8 cellular contexts compared by ENCODE assay signal in genomic region chr20:36214684-36215256, GRCh38. TPM values are rescaled to one million over a fixed set of nuclear protein-coding genes. Genes with fewer than 3 reads are reported as not detected.
DNase-seq lines count a peak whose midpoint lies in the region; ATAC-seq and TF ChIP-seq lines count a peak whose summit lies in the region.

No MANE protein-coding gene starts in this region.

- H3K27me3 Mint-ChIP-seq in CD8-positive, alpha-beta memory T cell, result peaks cover 5 to 19% of the 10 kb centered on the region in 2 donors
- no peaks in the 10 kb centered on the region for H3K27me3 Mint-ChIP-seq in T-helper 2 cell treated with Interferon-gamma antibody and Interleukin-4, amounts not matched to agents 5 μg/mL and 100 μg/mL, for 36 hours (ENCODE audit: low read depth)

- no peak overlapping the region for H3K27ac ChIP-seq in osteoblast (ENCODE audit: low read depth, low read length)
- no peak overlapping the region for H3K27ac ChIP-seq in CD8-positive, alpha-beta memory T cell (ENCODE audit: low read depth, low read length)

- H3K27ac Mint-ChIP-seq in CD8-positive, alpha-beta memory T cell, result peak overlapping the region in 1 of 8 donors; percentile 71
- H3K27ac Mint-ChIP-seq in T-helper 2 cell treated with Interferon-gamma antibody and Interleukin-4, amounts not matched to agents 5 μg/mL and 100 μg/mL, for 36 hours, result no peak overlapping the region

- DNase-seq in 8988T (peak; percentile 72), EL (peak; percentile 44), NCI-H2171 treated with DMSO at 0.1 percent for 48 hours (lab: John Stamatoyannopoulos, UW) (peak; percentile 32), choroid plexus epithelial cell (ENCODE audit: low read depth) (peak; percentile 62), osteoblast (ENCODE audit: insufficient read length, low spot score, missing footprints) (no peak)
- DNase-seq in CD8-positive, alpha-beta memory T cell, result no peak
- no peak for DNase-seq in T-helper 2 cell treated with Interferon-gamma antibody and Interleukin-4, amounts not matched to agents 5 μg/mL and 100 μg/mL, for 36 hours (ENCODE audit: low spot score)

- CTCF ChIA-PET in CD8-positive, alpha-beta memory T cell (lab: Charles Lee), result interaction anchor here (1.1 to 2.0 kb wide), 2 partner anchors 12 to 594 kb away, joined by 4 to 10 read pairs; no protein-coding TSS in a partner anchor

- no peak for ATAC-seq in GM21717 (IDR thresholded peaks at IDR 0.05; ENCODE audit: unreplicated experiment)

- H3K4me3 Mint-ChIP-seq in CD8-positive, alpha-beta memory T cell, result no peak overlapping the region
- H3K4me3 Mint-ChIP-seq in T-helper 2 cell treated with Interferon-gamma antibody and Interleukin-4, amounts not matched to agents 5 μg/mL and 100 μg/mL, for 36 hours, result no peak overlapping the region

- no peaks in the 10 kb centered on the region for H3K27me3 ChIP-seq in osteoblast (ENCODE audit: insufficient read depth, low read length)
- H3K27me3 ChIP-seq in CD8-positive, alpha-beta memory T cell (ENCODE audit: insufficient read depth, low read length, poor library complexity, severe bottlenecking), result no peaks in the 10 kb centered on the region

- H3K36me3 Mint-ChIP-seq in CD8-positive, alpha-beta memory T cell, result no peaks in the 10 kb centered on the region
- H3K36me3 Mint-ChIP-seq in T-helper 2 cell treated with Interferon-gamma antibody and Interleukin-4, amounts not matched to agents 5 μg/mL and 100 μg/mL, for 36 hours (ENCODE audit: low read depth), result no peaks in the 10 kb centered on the region

- no peaks in the 10 kb centered on the region for H3K4me1 ChIP-seq in osteoblast (ENCODE audit: insufficient read depth, low read length)
- no peaks in the 10 kb centered on the region for H3K4me1 ChIP-seq in CD8-positive, alpha-beta memory T cell (ENCODE audit: insufficient read depth, low read length)

- TF ChIP-seq CTCF in choroid plexus epithelial cell (conservative IDR thresholded peaks at IDR 0.05; ENCODE audit: low read depth, low read length), result peak; percentile 83
- peak; percentile 57 for TF ChIP-seq CTCF in osteoblast (IDR thresholded peaks at IDR 0.05; ENCODE audit: extremely low read depth, low read depth, low read length)

- no peak overlapping the region for H3K4me3 ChIP-seq in choroid plexus epithelial cell (ENCODE audit: low read depth, low read length)
- no peak overlapping the region for H3K4me3 ChIP-seq in osteoblast (ENCODE audit: insufficient read depth, low read length)
- no peak overlapping the region for H3K4me3 ChIP-seq in CD8-positive, alpha-beta memory T cell (ENCODE audit: low read length)

- no peaks in the 10 kb centered on the region for H3K79me2 ChIP-seq in osteoblast (ENCODE audit: insufficient read depth, low read length)

- no peaks in the 10 kb centered on the region for H4K20me1 ChIP-seq in osteoblast (ENCODE audit: insufficient read depth, low read length)

- no peak overlapping the region for H2AFZ ChIP-seq in osteoblast (ENCODE audit: low read length)

- no peak overlapping the region for H3K4me2 ChIP-seq in osteoblast (ENCODE audit: insufficient read depth, low read length)

- no peaks in the 10 kb centered on the region for H3K4me1 Mint-ChIP-seq in CD8-positive, alpha-beta memory T cell
- H3K4me1 Mint-ChIP-seq in T-helper 2 cell treated with Interferon-gamma antibody and Interleukin-4, amounts not matched to agents 5 μg/mL and 100 μg/mL, for 36 hours (ENCODE audit: low read depth), result no peaks in the 10 kb centered on the region

- H3K9me3 ChIP-seq in osteoblast (ENCODE audit: low read depth, low read length), result no peaks in the 10 kb centered on the region
- H3K9me3 ChIP-seq in CD8-positive, alpha-beta memory T cell (ENCODE audit: low read length), result no peaks in the 10 kb centered on the region

- H3K9me3 Mint-ChIP-seq in CD8-positive, alpha-beta memory T cell, result no peaks in the 10 kb centered on the region
- no peaks in the 10 kb centered on the region for H3K9me3 Mint-ChIP-seq in T-helper 2 cell treated with Interferon-gamma antibody and Interleukin-4, amounts not matched to agents 5 μg/mL and 100 μg/mL, for 36 hours

- peaks cover 4% of the 10 kb centered on the region for H3K36me3 ChIP-seq in osteoblast (ENCODE audit: insufficient read depth, low read length)
- no peaks in the 10 kb centered on the region for H3K36me3 ChIP-seq in CD8-positive, alpha-beta memory T cell (ENCODE audit: insufficient read depth, low read length)

- POLR2A ChIA-PET in CD8-positive, alpha-beta memory T cell (lab: Charles Lee), result no interaction called here

RNA-seq across cellular contexts. Expression of gene AAR2, which starts 21.5 kb away (rescaled TPM):
- total RNA-seq in osteoblast, result 28.3 and 29.0 TPM in 2 replicates
- total RNA-seq in CD8-positive, alpha-beta memory T cell, result 10 to 100 TPM; 32.1 to 32.7 TPM
- 38.2 TPM for polyA plus RNA-seq in CD8-positive, alpha-beta memory T cell

Comparison
In these comparisons a context has a peak if more than half of its experiments do, and no peak if none do; other contexts are left out.
1. DNase-seq: peak in 8988T (single experiment), EL (single experiment), NCI-H2171 treated with DMSO at 0.1 percent for 48 hours (single experiment) and choroid plexus epithelial cell (single experiment); none in osteoblast (single experiment), CD8-positive, alpha-beta memory T cell (0 of 5) and T-helper 2 cell treated with Interferon-gamma antibody and Interleukin-4, amounts not matched to agents 5 μg/mL and 100 μg/mL, for 36 hours (single experiment).